8 cellular contexts compared by ENCODE assay signal in genomic region chr14:31207746-31208545, GRCh38. TPM values are rescaled to one million over a fixed set of nuclear protein-coding genes. Genes with fewer than 3 reads are reported as not detected.
DNase-seq lines count a peak whose midpoint lies in the region; TF ChIP-seq lines count a peak whose summit lies in the region.

Gene HECTD1 (minus strand): TSS chr14:31207793. CDS start chr14:31205936, 1,857 bp downstream.

- in situ Hi-C loops in HAP-1 (cut with MboI; ENCODE audit: low sequenced_read_pairs) = no loop called here

- no peaks in the 10 kb centered on the region for H3K27me3 ChIP-seq in HAP-1 (ENCODE audit: low read depth)
- H3K27me3 ChIP-seq in neutrophil = no peaks in the 10 kb centered on the region

- peak within 1 kb of the TSS; percentile 92 for H3K27ac ChIP-seq in neutrophil
- peak within 1 kb of the TSS; percentile 97 for H3K27ac ChIP-seq in substantia nigra (ENCODE audit: low read depth, low read length, poor library complexity, severe bottlenecking)

- no peaks in the 10 kb centered on the region for H3K9me3 ChIP-seq in HAP-1
- no peaks in the 10 kb centered on the region for H3K9me3 ChIP-seq in neutrophil

- H3K4me1 ChIP-seq in HAP-1 (peaks cover 12% of the 10 kb centered on the region), neutrophil (ENCODE audit: control insufficient read depth in 1 of 2, insufficient read depth in 1 of 2, low read depth in 1 of 2, low read length in 1 of 2) (peaks cover 29 to 36% of the 10 kb centered on the region in 2 experiments)

- TF ChIP-seq CTCF in neutrophil (IDR thresholded peaks at IDR 0.05) = peak; percentile 91

- peaks cover 8% of the 10 kb centered on the region for H3K36me3 ChIP-seq in HAP-1 (replicated peaks)
- H3K36me3 ChIP-seq in neutrophil = no peaks in the 10 kb centered on the region

- H3K4me3 ChIP-seq in HAP-1 (peak within 1 kb of the TSS; percentile 79), neutrophil (ENCODE audit: low read depth in 1 of 2, low read length in 1 of 2) (peak within 1 kb of the TSS; percentile 77 to 85)

- peak; percentile 97 for DNase-seq in GM03348 (ENCODE audit: low spot score)
- peak; percentile 86 to 97 for DNase-seq in HAP-1 (ENCODE audit: low spot score in 2 of 2)
- peak; percentile 86 for DNase-seq in M059J (ENCODE audit: low read depth)
- peak; percentile 88 for DNase-seq in SIG-M5 treated with dmso at 0.1 percent for 504 hours (lab: John Stamatoyannopoulos, UW; ENCODE audit: unreplicated experiment)
- peak; percentile 82 for DNase-seq in activated gamma-delta T cell treated with Interleukin-2 at 50 U/mL for 16 hours
- DNase-seq in foreskin melanocyte = peak; percentile 92
- peak in 47 of 49 donors; percentile 42 to 97 (median 84) for DNase-seq in substantia nigra (lab: John Stamatoyannopoulos, UW)

RNA-seq across cellular contexts. Expression of gene HECTD1, which starts in this region (rescaled TPM):
- 54.5 and 110 TPM in 2 replicates for total RNA-seq in M059J (2014; rRNA removed; shearing (Covaris generic))

Comparison
In these comparisons a context has a peak if more than half of its experiments do, and no peak if none do; other contexts are left out.
1. Peak in every context shown above with its lines: DNase-seq, H3K4me3 ChIP-seq and H3K27ac ChIP-seq.